ENCODE assay signal across 31 cellular contexts in the genomic region with DNA sequence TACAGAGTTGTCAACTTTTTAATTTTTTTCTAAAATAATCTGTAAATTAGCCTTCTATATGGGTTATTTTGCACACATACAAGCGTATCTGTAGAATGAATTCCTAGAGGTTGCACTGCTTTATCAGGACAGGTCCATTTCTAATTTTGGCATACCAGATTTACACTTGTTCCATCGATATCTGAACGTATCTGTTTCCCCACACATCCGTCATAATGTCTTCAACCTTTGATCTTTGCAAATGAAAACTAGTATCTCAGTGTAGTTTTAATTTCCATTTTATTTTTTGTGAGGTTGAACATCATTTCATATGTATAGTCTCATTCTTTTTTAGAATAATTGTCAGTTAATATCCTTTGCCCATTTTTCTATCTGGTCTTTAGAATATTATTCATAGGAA.
"Had no signal": no experiment of that assay in that cellular context is flagged by ENCODE, and none has a peak within 500 bp of the region (broad histone marks: within the 10 kb centered on the region; RNA-seq: fewer than 3 reads in every experiment).

No MANE protein-coding gene starts in this region.

- H3K27ac ChIP-seq: ovary, parathyroid adenoma, psoas muscle, skin epidermis, spleen, suprapubic skin, testis, tibial artery, transverse colon, upper lobe of right lung, uterus had no signal

- H3K9ac ChIP-seq: neural progenitor cell, parathyroid adenoma had no signal

- H3K27ac Mint-ChIP-seq: nephron; neural progenitor cell; progenitor cell of endocrine pancreas; stimulated activated memory B cell treated with anti-CD40 and anti-IgM and Interleukin-4, amounts not matched to agents 10 μg/mL and 1 μg/mL and 100 μg/mL, for 72 hours; stimulated activated naive CD8-positive, alpha-beta T cell treated with anti-CD3 and anti-CD28 coated beads, Interleukin-15, amount 100 ng/mL, for 72 hours; type B pancreatic cell had no signal

- H3K27me3 ChIP-seq: neural progenitor cell, ovary, spleen, suprapubic skin, testis, tibial artery, transverse colon, upper lobe of right lung, uterus had no signal

- H3K27me3 Mint-ChIP-seq: progenitor cell of endocrine pancreas; stimulated activated memory B cell treated with anti-CD40 and anti-IgM and Interleukin-4, amounts not matched to agents 10 μg/mL and 1 μg/mL and 100 μg/mL, for 72 hours; stimulated activated naive CD8-positive, alpha-beta T cell treated with anti-CD3 and anti-CD28 coated beads, Interleukin-15, amount 100 ng/mL, for 72 hours; type B pancreatic cell had no signal

- H3K9me3 Mint-ChIP-seq: natural killer cell; nephron; stimulated activated memory B cell treated with anti-CD40 and anti-IgM and Interleukin-4, amounts not matched to agents 10 μg/mL and 1 μg/mL and 100 μg/mL, for 72 hours; stimulated activated naive CD8-positive, alpha-beta T cell treated with anti-CD3 and anti-CD28 coated beads, Interleukin-15, amount 100 ng/mL, for 72 hours; type B pancreatic cell had no signal

- H3K36me3 Mint-ChIP-seq: natural killer cell had no signal

- DNase-seq: natural killer cell; occipital lobe; ovary; posterior cingulate gyrus; psoas muscle; right cardiac atrium; spleen; stimulated activated CD4-positive, alpha-beta T cell treated with anti-CD3 and anti-CD28 coated beads, Interleukin-12 subunit alpha, Interleukin-12 subunit beta, amount 100 ng/mL, for 4 hours; stimulated activated CD4-positive, alpha-beta T cell treated with anti-CD3 and anti-CD28 coated beads, Interleukin-1b, Interleukin-23, amount 100 ng/mL, for 48 hours; stimulated activated CD4-positive, alpha-beta T cell treated with anti-CD3 and anti-CD28 coated beads, Interleukin-4, amount 100 ng/mL, for 1 hour; stimulated activated CD4-positive, alpha-beta T cell treated with anti-CD3 and anti-CD28 coated beads, Interleukin-4, amount 100 ng/mL, for 4 hours; stimulated activated CD8-positive, alpha-beta memory T cell treated with anti-CD3 and anti-CD28 coated beads, Interleukin-4, amount 100 ng/mL, for 48 hours; stimulated activated naive CD4-positive, alpha-beta T cell; stimulated activated naive CD8-positive, alpha-beta T cell treated with anti-CD3 and anti-CD28 coated beads, Interleukin-15, amount 100 ng/mL, for 72 hours; stimulated activated naive CD8-positive, alpha-beta T cell treated with anti-CD3 and anti-CD28 coated beads, Interleukin-15, Interleukin-2, amounts not matched to agents 100 U/mL and 50 U/mL, for 24 hours; substantia nigra; testis; tibial artery; transverse colon; upper lobe of right lung; uterus had no signal

- H3K9me3 ChIP-seq: ovary, psoas muscle, spleen, suprapubic skin, testis, tibial artery, transverse colon, upper lobe of right lung, uterus had no signal

- H3K4me1 Mint-ChIP-seq: neural progenitor cell had no signal

- H3K4me3 ChIP-seq: neural progenitor cell, ovary, psoas muscle, skin epidermis, smooth muscle cell, spleen, suprapubic skin, testis, tibial artery, transverse colon, upper lobe of right lung, uterus had no signal

- ATAC-seq: natural killer cell; right cardiac atrium; sciatic nerve; stimulated activated memory B cell treated with anti-CD40 and anti-IgM and Interleukin-4, amounts not matched to agents 10 μg/mL and 1 μg/mL and 100 μg/mL, for 72 hours; stimulated activated naive CD8-positive, alpha-beta T cell treated with anti-CD3 and anti-CD28 coated beads, Interleukin-15, amount 100 ng/mL, for 72 hours; stimulated activated naive CD8-positive, alpha-beta T cell treated with anti-CD3 and anti-CD28 coated beads, Interleukin-15, Interleukin-2, amounts not matched to agents 100 U/mL and 50 U/mL, for 24 hours; upper lobe of right lung had no signal

- H3K4me3 Mint-ChIP-seq: natural killer cell; nephron; neural progenitor cell; stimulated activated memory B cell treated with anti-CD40 and anti-IgM and Interleukin-4, amounts not matched to agents 10 μg/mL and 1 μg/mL and 100 μg/mL, for 72 hours; stimulated activated naive CD8-positive, alpha-beta T cell treated with anti-CD3 and anti-CD28 coated beads, Interleukin-15, amount 100 ng/mL, for 72 hours; type B pancreatic cell had no signal

- H3K4me1 ChIP-seq: neural progenitor cell, uterus had no signal

- H3K36me3 ChIP-seq: ovary, uterus had no signal
